6 cellular contexts compared by ENCODE assay signal in the genomic region with DNA sequence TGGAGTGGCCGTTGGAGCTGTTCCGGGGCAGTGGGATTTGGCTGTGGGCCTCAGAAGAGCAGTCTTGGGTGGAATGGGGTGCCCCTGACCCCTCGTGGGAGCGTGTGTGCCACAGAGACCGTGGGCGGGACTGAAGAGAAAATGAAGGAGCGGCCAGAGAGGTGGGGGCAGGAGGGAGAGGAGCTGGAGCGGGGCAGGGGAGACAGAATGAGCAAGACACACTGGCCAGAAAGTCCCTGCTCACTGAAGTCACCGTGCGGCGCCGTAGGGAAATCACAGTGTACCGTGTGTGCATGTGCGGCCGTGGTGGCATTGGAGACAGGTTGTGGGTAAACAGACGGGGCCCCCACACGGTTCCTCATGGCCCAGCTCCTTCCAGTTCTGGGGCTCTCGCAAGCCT. TPM values are rescaled to one million over a fixed set of nuclear protein-coding genes. Genes with fewer than 3 reads are reported as not detected.
"Had no signal": no experiment of that assay in that cellular context is flagged by ENCODE, and none has a peak within 500 bp of the region (broad histone marks: within the 10 kb centered on the region; RNA-seq: fewer than 3 reads in every experiment).

No MANE protein-coding gene starts in this region.

RNA-seq across cellular contexts. Expression of gene SPDYE17, which starts 40.0 kb away (rescaled TPM):
- total RNA-seq: GM23338, H1, H9, HFFc6, HT-29, IMR-90 had no signal
- polyA plus RNA-seq: GM23338, H1, IMR-90 had no signal
